15 cellular contexts compared by ENCODE assay signal in the genomic region with DNA sequence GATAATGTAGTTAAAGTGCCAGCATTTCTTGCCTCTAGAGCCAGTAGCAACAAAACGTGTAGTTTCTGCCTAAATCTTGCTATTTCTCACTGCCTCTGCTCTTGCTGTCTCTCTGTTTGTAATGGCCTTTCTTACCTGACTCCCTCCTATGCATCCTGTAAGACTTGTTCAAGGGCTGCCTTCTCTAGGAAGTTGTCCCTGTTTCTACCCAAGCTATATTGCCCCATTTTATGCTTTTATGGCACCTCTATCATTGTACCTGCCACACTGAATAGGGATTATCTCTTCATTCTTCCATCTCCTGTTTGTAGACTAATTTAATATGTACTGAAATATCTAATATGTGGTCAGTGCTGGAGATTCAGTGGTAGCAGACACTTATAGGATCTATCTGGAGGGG. TPM values are rescaled to one million over a fixed set of nuclear protein-coding genes. Genes with fewer than 3 reads are reported as not detected.
A peak's percentile ranks its signal among the peaks of the same experiment; 100 is the strongest.
DNase-seq lines count a peak whose midpoint lies in the region; ATAC-seq, FAIRE-seq and TF ChIP-seq lines count a peak whose summit lies in the region.
"Had no signal": no experiment of that assay in that cellular context is flagged by ENCODE, and none has a peak within 500 bp of the region (broad histone marks: within the 10 kb centered on the region; RNA-seq: fewer than 3 reads in every experiment).

No MANE protein-coding gene starts in this region.

- H3K27ac ChIP-seq in CD4-positive, CD25-positive, alpha-beta regulatory T cell (ENCODE audit: insufficient read depth, low read length, poor library complexity, severe bottlenecking): no peak overlapping the region
- peak overlapping the region in 56 of 59 donors; percentile 26 to 95 (median 89) for H3K27ac ChIP-seq in dorsolateral prefrontal cortex
- no peak overlapping the region for H3K27ac ChIP-seq in stomach
- no peak overlapping the region for H3K27ac ChIP-seq in A673 (ENCODE audit: low read depth, low read length, poor library complexity, severe bottlenecking)
- no peak overlapping the region for H3K27ac ChIP-seq in neural progenitor cell
- H3K27ac ChIP-seq: GM23248, HL-60 had no signal

- peaks cover 0 to 5% (median 0%) of the 10 kb centered on the region in 7 donors for H3K9me3 Mint-ChIP-seq in CD4-positive, CD25-positive, alpha-beta regulatory T cell
- peaks cover 3% of the 10 kb centered on the region for H3K9me3 Mint-ChIP-seq in progenitor cell of endocrine pancreas (ENCODE audit: low read depth)
- H3K9me3 Mint-ChIP-seq in neural progenitor cell: no peaks in the 10 kb centered on the region

- H3K4me3 Mint-ChIP-seq in CD4-positive, CD25-positive, alpha-beta regulatory T cell: no peak overlapping the region
- H3K4me3 Mint-ChIP-seq in progenitor cell of endocrine pancreas (ENCODE audit: low read depth) (no peak overlapping the region), neural progenitor cell (no peak overlapping the region)
- H3K4me3 Mint-ChIP-seq: CD14-positive monocyte had no signal

- H3K9me3 ChIP-seq in CD4-positive, CD25-positive, alpha-beta regulatory T cell (ENCODE audit: control insufficient read depth in 2 of 2, low read length in 2 of 2): peaks cover 1 to 5% of the 10 kb centered on the region in 2 experiments
- H3K9me3 ChIP-seq in stomach: peaks cover 0 to 5% (median under 1%) of the 10 kb centered on the region in 4 donors
- H3K9me3 ChIP-seq in A673 (ENCODE audit: low read depth, low read length, poor library complexity, severe bottlenecking): no peaks in the 10 kb centered on the region
- H3K9me3 ChIP-seq in neural progenitor cell (ENCODE audit: low read depth): no peaks in the 10 kb centered on the region

- H3K79me2 ChIP-seq in neural progenitor cell (ENCODE audit: low read depth): no peaks in the 10 kb centered on the region

- no TSS peak for BruUV-seq in A673 (replicated peaks; lab: Mats Ljungman, UMichigan)

- no peak overlapping the region for H3K4me2 ChIP-seq in neural progenitor cell

- intact Hi-C loops in dorsolateral prefrontal cortex (cut with DNase I) (loop anchor here in 1 of 2 donors (5.0 kb wide), 1 partner anchor 51 kb away; a partner anchor contains a TSS), stomach (cut with DNase I; ENCODE audit: low total_unique reads) (no loop called here), A673 (cut with micrococcal nuclease; ENCODE audit: unreplicated experiment) (no loop called here)

- POLR2A ChIA-PET in A673 (lab: Charles Lee; ENCODE audit: low non-redundant PET): no interaction called here

- TF ChIP-seq POLR2A in GM12891 (IDR thresholded peaks at IDR 0.05; ENCODE audit: low read depth, low read length) (no peak), stomach (IDR thresholded peaks at IDR 0.05) (no peak)

- CTCF ChIA-PET in A673 (lab: Charles Lee): no interaction called here

- H3K4me3 ChIP-seq in CD4-positive, CD25-positive, alpha-beta regulatory T cell (ENCODE audit: low read depth, low read length): no peak overlapping the region
- H3K4me3 ChIP-seq in dorsolateral prefrontal cortex: no peak overlapping the region
- no peak overlapping the region for H3K4me3 ChIP-seq in stomach
- no peak overlapping the region for H3K4me3 ChIP-seq in A673 (ENCODE audit: low read depth, low read length, poor library complexity, severe bottlenecking)
- no peak overlapping the region for H3K4me3 ChIP-seq in neural progenitor cell
- H3K4me3 ChIP-seq: GM23248 had no signal

- H3K27ac Mint-ChIP-seq in CD4-positive, CD25-positive, alpha-beta regulatory T cell: peak overlapping the region in 2 of 3 donors; percentile 16
- H3K27ac Mint-ChIP-seq in progenitor cell of endocrine pancreas (peak overlapping the region; percentile 8), neural progenitor cell (no peak overlapping the region)
- H3K27ac Mint-ChIP-seq: CD14-positive monocyte had no signal

- peak; percentile 5 for FAIRE-seq in GM12891 (lab: Jason Lieb, UNC)
- FAIRE-seq: A204.1, GM18507, H54 had no signal

- no peaks in the 10 kb centered on the region for H3K36me3 ChIP-seq in CD4-positive, CD25-positive, alpha-beta regulatory T cell (ENCODE audit: control insufficient read depth, insufficient read depth, low read length)
- H3K36me3 ChIP-seq in stomach: no peaks in the 10 kb centered on the region
- H3K36me3 ChIP-seq in A673 (ENCODE audit: insufficient read depth, low read length, poor library complexity, severe bottlenecking): no peaks in the 10 kb centered on the region
- H3K36me3 ChIP-seq in neural progenitor cell: no peaks in the 10 kb centered on the region

- ATAC-seq in CD4-positive, CD25-positive, alpha-beta regulatory T cell (ENCODE audit: low read depth in 2 of 2): no peak
- ATAC-seq: HCT116 had no signal

- no peaks in the 10 kb centered on the region for H3K27me3 Mint-ChIP-seq in CD4-positive, CD25-positive, alpha-beta regulatory T cell
- no peaks in the 10 kb centered on the region for H3K27me3 Mint-ChIP-seq in progenitor cell of endocrine pancreas
- H3K27me3 Mint-ChIP-seq in neural progenitor cell (ENCODE audit: insufficient read depth, low read depth): no peaks in the 10 kb centered on the region

- 25 to 42% (median 36%) methylated on average over 1 of the region's 1 CpG for WGBS in stomach, 5 donors

- peaks cover 3% of the 10 kb centered on the region for H3K36me3 Mint-ChIP-seq in CD4-positive, CD25-positive, alpha-beta regulatory T cell
- peaks cover 3% of the 10 kb centered on the region for H3K36me3 Mint-ChIP-seq in progenitor cell of endocrine pancreas (ENCODE audit: insufficient read depth)
- no peaks in the 10 kb centered on the region for H3K36me3 Mint-ChIP-seq in neural progenitor cell
- H3K36me3 Mint-ChIP-seq: CD14-positive monocyte had no signal

- peaks cover 38 to 94% (median 73%) of the 10 kb centered on the region in 4 donors for H3K4me1 Mint-ChIP-seq in CD4-positive, CD25-positive, alpha-beta regulatory T cell
- H3K4me1 Mint-ChIP-seq in progenitor cell of endocrine pancreas (ENCODE audit: low read depth) (peaks cover 34% of the 10 kb centered on the region), neural progenitor cell (no peaks in the 10 kb centered on the region)

- no peak for DNase-seq in CD4-positive, CD25-positive, alpha-beta regulatory T cell
- DNase-seq in GM12891 (ENCODE audit: insufficient read length, low spot score) (no peak), dorsolateral prefrontal cortex (no peak), progenitor cell of endocrine pancreas (ENCODE audit: low spot score, unreplicated experiment) (no peak), stomach (no peak), A673 (ENCODE audit: low spot score) (no peak), neural progenitor cell (ENCODE audit: low spot score) (no peak)
- DNase-seq: DMS53, GM23248 had no signal

- H3K27me3 ChIP-seq in CD4-positive, CD25-positive, alpha-beta regulatory T cell (ENCODE audit: control insufficient read depth, insufficient read depth, low read length): no peaks in the 10 kb centered on the region
- H3K27me3 ChIP-seq in dorsolateral prefrontal cortex (no peaks in the 10 kb centered on the region), stomach (no peaks in the 10 kb centered on the region), A673 (replicated peaks; ENCODE audit: insufficient read depth, low read depth, low read length, poor library complexity) (no peaks in the 10 kb centered on the region), neural progenitor cell (no peaks in the 10 kb centered on the region)

- H2AFZ ChIP-seq in neural progenitor cell (replicated peaks): no peak overlapping the region
- H2AFZ ChIP-seq: GM23248 had no signal

- peaks cover 34% of the 10 kb centered on the region for H3K4me1 ChIP-seq in CD4-positive, CD25-positive, alpha-beta regulatory T cell (ENCODE audit: control insufficient read depth, insufficient read depth, low read length, poor library complexity, severe bottlenecking)
- peaks cover 0 to 14% (median 7%) of the 10 kb centered on the region in 4 donors for H3K4me1 ChIP-seq in stomach
- H3K4me1 ChIP-seq in A673 (ENCODE audit: insufficient read depth, low read length, poor library complexity, severe bottlenecking): no peaks in the 10 kb centered on the region
- no peaks in the 10 kb centered on the region for H3K4me1 ChIP-seq in neural progenitor cell

- no peaks in the 10 kb centered on the region for H3F3A ChIP-seq in neural progenitor cell (ENCODE audit: low read depth)

- H3K9ac ChIP-seq in neural progenitor cell: no peak overlapping the region
- H3K9ac ChIP-seq: GM23248 had no signal

- no peak for TF ChIP-seq EP300 in stomach (IDR thresholded peaks at IDR 0.05)

- TF ChIP-seq CTCF in dorsolateral prefrontal cortex (IDR thresholded peaks at IDR 0.05 in 54 of 56, conservative IDR thresholded peaks at IDR 0.05 in 2 of 56; ENCODE audit: low read depth in 1 of 56, partially characterized antibody in 56 of 56): no peak
- no peak for TF ChIP-seq CTCF in progenitor cell of endocrine pancreas (IDR thresholded peaks at IDR 0.05; ENCODE audit: unreplicated experiment)
- no peak for TF ChIP-seq CTCF in stomach (IDR thresholded peaks at IDR 0.05)
- TF ChIP-seq CTCF in A673 (conservative IDR thresholded peaks at IDR 0.05; ENCODE audit: low read depth, low read length): no peak
- no peak for TF ChIP-seq CTCF in neural progenitor cell (IDR thresholded peaks at IDR 0.05)

- H4K20me1 ChIP-seq in neural progenitor cell (ENCODE audit: low read depth): no peaks in the 10 kb centered on the region

TF ChIP-seq in GM12891, 5 proteins besides CTCF, POLR2A, EP300 and RAD21:
- TF ChIP-seq TAF1 (IDR thresholded peaks at IDR 0.05; ENCODE audit: low read depth, low read length): no peak
- TF ChIP-seq PAX5 (IDR thresholded peaks at IDR 0.05; ENCODE audit: insufficient read depth, low read length, severe bottlenecking): no peak
- no peak for TF ChIP-seq POU2F2 (IDR thresholded peaks at IDR 0.05; ENCODE audit: low read depth, low read length)
- no peak for TF ChIP-seq POLR2AphosphoS5 (IDR thresholded peaks at IDR 0.05; ENCODE audit: low read depth, low read length)
- TF ChIP-seq SPI1 (IDR thresholded peaks at IDR 0.05; ENCODE audit: low read depth, low read length): no peak

RNA-seq across cellular contexts. Expression of a gene that starts 49.2 kb away (rescaled TPM):
- total RNA-seq in CD4-positive, CD25-positive, alpha-beta regulatory T cell: 37.8 TPM
- 10 to 100 TPM; 17.3 to 21.3 (median 19.2) TPM for polyA plus RNA-seq in CD4-positive, CD25-positive, alpha-beta regulatory T cell
- 0.33 TPM for polyA plus RNA-seq in GM12891 (2012; ENCODE audit: low read depth, missing spikeins)
- total RNA-seq in dorsolateral prefrontal cortex (100 to 1,000 TPM in 2 of 120 experiments, 10 to 100 TPM in 118; 25.2 to 120 (median 49.4) TPM), progenitor cell of endocrine pancreas (41.1 and 48.3 TPM in 2 replicates), stomach (10 to 100 TPM in 2 of 5 donors, 1 to 10 TPM in 3; 2.2 to 28.7 (median 4.1) TPM), A673 (2021) (not detected in 2 replicates), neural progenitor cell (ENCODE audit: low replicate concordance) (0.28 and 0.41 TPM in 2 replicates)
- polyA plus RNA-seq in stomach: 1 to 10 TPM in 1 of 3 donors, under 1 TPM in 2; 0.93 to 1.4 (median 0.93) TPM

Comparison
In these comparisons a context has a peak if more than half of its experiments do, and no peak if none do; other contexts are left out.
1. H3K27ac ChIP-seq: peak in dorsolateral prefrontal cortex (56 of 59); none in CD4-positive, CD25-positive, alpha-beta regulatory T cell (single experiment), stomach (0 of 5), A673 (single experiment) and neural progenitor cell (single experiment).